In the genomic region with DNA sequence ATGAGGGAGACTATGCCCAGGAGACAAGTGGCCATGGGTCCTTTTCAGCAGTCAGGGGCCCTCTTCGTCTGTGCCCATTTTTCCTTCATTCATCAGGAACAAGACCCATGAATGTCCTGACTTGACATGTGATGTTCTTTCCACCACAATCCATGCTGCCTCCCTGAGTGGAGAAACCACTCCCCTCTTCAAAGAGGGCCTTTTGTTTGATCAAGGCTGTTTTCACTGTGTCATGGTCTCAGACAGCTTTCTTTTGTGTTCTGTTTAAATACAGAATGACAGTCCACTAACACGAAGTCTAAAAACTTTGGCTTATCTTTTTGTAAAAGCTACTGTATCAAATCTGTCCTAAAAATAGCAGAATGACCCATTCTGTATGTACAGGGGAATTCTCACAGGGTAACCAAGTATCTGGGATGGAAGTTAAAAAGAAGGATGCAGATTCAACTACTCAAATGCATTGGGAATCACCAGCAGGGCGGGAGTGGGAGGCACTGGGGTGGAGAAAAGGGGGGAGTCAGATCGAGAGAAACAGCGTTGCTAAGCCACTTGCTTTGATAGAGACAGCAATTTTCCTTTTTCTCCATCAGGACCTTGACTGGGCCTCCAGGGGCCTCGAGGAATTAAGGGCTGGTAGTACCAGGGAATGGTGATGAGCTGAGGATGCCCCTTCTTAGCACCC, we compare ENCODE assay signal across 21 cellular contexts. TPM values are rescaled to one million over a fixed set of nuclear protein-coding genes. Genes with fewer than 3 reads are reported as not detected.
"Had no signal": no experiment of that assay in that cellular context is flagged by ENCODE, and none has a peak within 500 bp of the region (broad histone marks: within the 10 kb centered on the region; RNA-seq: fewer than 3 reads in every experiment).

No MANE protein-coding gene starts in this region.

- DNase-seq: activated CD4-positive, alpha-beta T cell treated with anti-CD3 and anti-CD28 coated beads, Interleukin-2, amount 50 U/mL, for 4 hours; activated CD4-positive, CD25-positive, alpha-beta regulatory T cell treated with anti-CD3 and anti-CD28 coated beads, Interleukin-2, amount 50 U/mL, for 72 hours; activated CD8-positive, alpha-beta memory T cell treated with anti-CD3 and anti-CD28 coated beads, Interleukin-2, amount 10 ng/mL, durations not matched to agents 7 days and 5 days; activated effector memory CD4-positive, alpha-beta T cell treated with Interleukin-2 at 50 U/mL for 16 hours; activated T-cell treated with anti-CD3 and anti-CD28 coated beads, Interleukin-2, amount 50 U/mL, for 24 hours; amniotic stem cell; gastrocnemius medialis; lower lobe of right lung; naive thymus-derived CD4-positive, alpha-beta T cell; spleen; stimulated activated CD4-positive, alpha-beta T cell treated with anti-CD3 and anti-CD28 coated beads, Interleukin-2, amount 100 ng/mL, for 24 hours; stimulated activated naive CD4-positive, alpha-beta T cell; SW 1271 had no signal

- FAIRE-seq: urothelium cell line had no signal

- H3K27me3 ChIP-seq: gastrocnemius medialis, hepatocyte, spleen had no signal

- H3K9me3 ChIP-seq: gastrocnemius medialis, lower lobe of right lung, spleen, thoracic aorta had no signal

- H3K36me3 Mint-ChIP-seq: activated CD8-positive, alpha-beta memory T cell treated with anti-CD3 and anti-CD28 coated beads, Interleukin-2, amount 10 ng/mL, durations not matched to agents 7 days and 5 days; activated naive CD4-positive, alpha-beta T cell treated with anti-CD3 and anti-CD28 coated beads, Interleukin-2, amount 50 U/mL, for 24 hours; brain; naive thymus-derived CD4-positive, alpha-beta T cell had no signal

- H3K27ac ChIP-seq: gastrocnemius medialis, hepatocyte, lower lobe of right lung, spleen, thoracic aorta had no signal

- H3K4me1 Mint-ChIP-seq: activated CD8-positive, alpha-beta memory T cell treated with anti-CD3 and anti-CD28 coated beads, Interleukin-2, amount 10 ng/mL, durations not matched to agents 7 days and 5 days; activated naive CD4-positive, alpha-beta T cell treated with anti-CD3 and anti-CD28 coated beads, Interleukin-2, amount 50 U/mL, for 24 hours; naive thymus-derived CD4-positive, alpha-beta T cell had no signal

- H3K4me1 ChIP-seq: gastrocnemius medialis, lower lobe of right lung, spleen had no signal

- H3K9me3 Mint-ChIP-seq: activated naive CD4-positive, alpha-beta T cell treated with anti-CD3 and anti-CD28 coated beads, Interleukin-2, amount 50 U/mL, for 24 hours; activated T-cell treated with anti-CD3 and anti-CD28 coated beads, Interleukin-2, amount 50 U/mL, for 24 hours; brain had no signal

- H3K27ac Mint-ChIP-seq: activated CD8-positive, alpha-beta memory T cell treated with anti-CD3 and anti-CD28 coated beads, Interleukin-2, amount 10 ng/mL, durations not matched to agents 7 days and 5 days; activated naive CD4-positive, alpha-beta T cell treated with anti-CD3 and anti-CD28 coated beads, Interleukin-2, amount 50 U/mL, for 24 hours; activated T-cell treated with anti-CD3 and anti-CD28 coated beads, Interleukin-2, amount 50 U/mL, for 24 hours; brain; naive thymus-derived CD4-positive, alpha-beta T cell; progenitor cell of endocrine pancreas had no signal

- H3K27me3 Mint-ChIP-seq: brain, progenitor cell of endocrine pancreas had no signal

- ATAC-seq: activated CD8-positive, alpha-beta memory T cell treated with anti-CD3 and anti-CD28 coated beads, Interleukin-2, amount 10 ng/mL, durations not matched to agents 7 days and 5 days; gastrocnemius medialis; naive thymus-derived CD4-positive, alpha-beta T cell; sciatic nerve had no signal

- H3K36me3 ChIP-seq: gastrocnemius medialis, lower lobe of right lung, spleen, thoracic aorta had no signal

- H3K4me3 ChIP-seq: gastrocnemius medialis, hepatocyte, lower lobe of right lung, spleen, thoracic aorta had no signal

- H3K4me3 Mint-ChIP-seq: activated CD8-positive, alpha-beta memory T cell treated with anti-CD3 and anti-CD28 coated beads, Interleukin-2, amount 10 ng/mL, durations not matched to agents 7 days and 5 days; activated naive CD4-positive, alpha-beta T cell treated with anti-CD3 and anti-CD28 coated beads, Interleukin-2, amount 50 U/mL, for 24 hours; activated T-cell treated with anti-CD3 and anti-CD28 coated beads, Interleukin-2, amount 50 U/mL, for 24 hours; brain; naive thymus-derived CD4-positive, alpha-beta T cell had no signal

RNA-seq across cellular contexts. Expression of a gene that starts 13.9 kb away (rescaled TPM):
- total RNA-seq: chondrocyte, gastrocnemius medialis, spleen had no signal
